Comparison of ENCODE assay signal across 1 cellular context in the genomic region with DNA sequence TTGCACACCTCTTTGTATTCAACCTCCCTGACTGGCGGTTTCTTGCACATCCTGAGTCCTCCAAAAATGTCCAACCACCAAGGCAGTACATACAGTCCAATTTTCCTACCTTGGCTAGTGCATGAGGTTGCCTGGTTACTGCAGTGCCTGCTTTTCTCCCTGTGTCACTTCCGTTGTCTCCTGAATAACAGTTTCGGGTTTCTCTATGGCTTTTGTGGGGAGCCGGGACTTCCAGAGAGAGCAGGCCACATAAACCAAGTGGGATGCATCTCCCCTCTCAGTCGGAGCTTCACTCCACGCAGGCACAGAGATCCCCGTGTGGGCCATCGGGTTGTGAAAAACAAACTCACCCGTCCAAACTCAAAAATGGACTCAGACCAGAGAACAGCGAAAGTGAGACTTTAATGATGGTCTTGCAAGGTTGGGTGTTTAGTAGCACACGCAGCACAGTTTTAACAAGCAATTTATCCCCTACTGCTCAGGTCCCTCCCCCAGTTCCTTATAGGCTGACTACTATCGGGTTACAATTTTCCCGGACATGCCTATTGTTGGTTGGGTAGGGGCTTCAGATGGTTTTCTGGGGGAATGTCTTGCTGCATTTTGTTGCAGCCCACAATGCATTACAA.
TF ChIP-seq lines count a peak whose summit lies in the region.

No MANE protein-coding gene starts in this region.

TF ChIP-seq in GM23338, 12 proteins besides CTCF, POLR2A, EP300 and RAD21:
- TF ChIP-seq ZNF114 (CRISPR knock-in tag; IDR thresholded peaks at IDR 0.05) (0 out of 2 replicates have a peak, but pooled peaks have one; percentile 36), POLR2AphosphoS5 (IDR thresholded peaks at IDR 0.05; ENCODE audit: low read depth) (peak; percentile 30; the same call in 1 of the 2 replicates)
- TF ChIP-seq, protein P1, sequence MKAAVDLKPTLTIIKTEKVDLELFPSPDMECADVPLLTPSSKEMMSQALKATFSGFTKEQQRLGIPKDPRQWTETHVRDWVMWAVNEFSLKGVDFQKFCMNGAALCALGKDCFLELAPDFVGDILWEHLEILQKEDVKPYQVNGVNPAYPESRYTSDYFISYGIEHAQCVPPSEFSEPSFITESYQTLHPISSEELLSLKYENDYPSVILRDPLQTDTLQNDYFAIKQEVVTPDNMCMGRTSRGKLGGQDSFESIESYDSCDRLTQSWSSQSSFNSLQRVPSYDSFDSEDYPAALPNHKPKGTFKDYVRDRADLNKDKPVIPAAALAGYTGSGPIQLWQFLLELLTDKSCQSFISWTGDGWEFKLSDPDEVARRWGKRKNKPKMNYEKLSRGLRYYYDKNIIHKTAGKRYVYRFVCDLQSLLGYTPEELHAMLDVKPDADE (IDR thresholded peaks at IDR 0.05) = no peak
